ENCODE assay signal across 1 cellular context in the genomic region with DNA sequence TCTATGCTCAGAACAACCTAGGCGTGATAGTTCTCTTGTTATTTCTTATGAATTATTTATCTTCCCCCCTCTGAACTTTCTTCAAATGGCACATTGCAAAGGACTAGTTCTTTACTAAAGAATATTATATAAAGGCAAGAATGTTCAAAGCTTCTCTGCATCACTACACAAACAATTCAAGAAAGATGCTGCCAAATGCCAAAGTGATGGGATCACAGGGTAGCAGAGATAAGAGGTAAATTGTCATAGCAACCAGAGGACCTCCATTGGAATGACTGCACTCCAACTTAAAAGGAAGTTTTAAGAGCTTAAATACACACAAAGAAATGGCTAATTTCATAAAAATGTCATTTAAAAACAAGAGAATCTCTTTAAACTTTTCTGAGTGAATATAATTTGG.
TF ChIP-seq lines count a peak whose summit lies in the region.

No MANE protein-coding gene starts in this region.

TF ChIP-seq in IMR-90, 13 proteins besides CTCF, POLR2A, EP300 and RAD21 (continued from another document):
- TF ChIP-seq, protein P1, sequence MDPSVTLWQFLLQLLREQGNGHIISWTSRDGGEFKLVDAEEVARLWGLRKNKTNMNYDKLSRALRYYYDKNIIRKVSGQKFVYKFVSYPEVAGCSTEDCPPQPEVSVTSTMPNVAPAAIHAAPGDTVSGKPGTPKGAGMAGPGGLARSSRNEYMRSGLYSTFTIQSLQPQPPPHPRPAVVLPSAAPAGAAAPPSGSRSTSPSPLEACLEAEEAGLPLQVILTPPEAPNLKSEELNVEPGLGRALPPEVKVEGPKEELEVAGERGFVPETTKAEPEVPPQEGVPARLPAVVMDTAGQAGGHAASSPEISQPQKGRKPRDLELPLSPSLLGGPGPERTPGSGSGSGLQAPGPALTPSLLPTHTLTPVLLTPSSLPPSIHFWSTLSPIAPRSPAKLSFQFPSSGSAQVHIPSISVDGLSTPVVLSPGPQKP (IDR thresholded peaks at IDR 0.05; ENCODE audit: borderline replicate concordance, low read depth, low read length) = no peak
- TF ChIP-seq MAFK (IDR thresholded peaks at IDR 0.05; ENCODE audit: low read depth, low read length) (no peak), CHD1 (IDR thresholded peaks at IDR 0.05; ENCODE audit: low read depth, low read length) (no peak), MXI1 (IDR thresholded peaks at IDR 0.05; ENCODE audit: borderline replicate concordance, low read depth, low read length) (no peak), RCOR1 (IDR thresholded peaks at IDR 0.05; ENCODE audit: insufficient replicate concordance, low read length) (no peak)
